Comparison of ENCODE assay signal across 23 cellular contexts in genomic region chr4:183638436-183638835, GRCh38. TPM values are rescaled to one million over a fixed set of nuclear protein-coding genes. Genes with fewer than 3 reads are reported as not detected.
DNase-seq lines count a peak whose midpoint lies in the region; ATAC-seq and TF ChIP-seq lines count a peak whose summit lies in the region.
"Had no signal": no experiment of that assay in that cellular context is flagged by ENCODE, and none has a peak within 500 bp of the region (broad histone marks: within the 10 kb centered on the region; RNA-seq: fewer than 3 reads in every experiment).

No MANE protein-coding gene starts in this region.

- CTCF ChIA-PET in activated naive CD4-positive, alpha-beta T cell treated with anti-CD3 and anti-CD28 coated beads for 36 hours (lab: Charles Lee), result no interaction called here

- peaks cover 2% of the 10 kb centered on the region for H3K27me3 Mint-ChIP-seq in activated naive CD4-positive, alpha-beta T cell treated with anti-CD3 and anti-CD28 coated beads for 36 hours (ENCODE audit: low read depth)
- H3K27me3 Mint-ChIP-seq: activated T-cell treated with anti-CD3 and anti-CD28 coated beads, Interleukin-2, amount 50 U/mL, for 24 hours; brain had no signal

- H3K4me1 ChIP-seq in skeletal muscle satellite cell (ENCODE audit: control insufficient read depth, insufficient read depth, low read length), result peaks cover 40% of the 10 kb centered on the region
- H3K4me1 ChIP-seq in gastrocnemius medialis, result no peaks in the 10 kb centered on the region
- H3K4me1 ChIP-seq: BE2C, Caco-2, left lung had no signal

- H3K4me3 Mint-ChIP-seq in activated naive CD4-positive, alpha-beta T cell treated with anti-CD3 and anti-CD28 coated beads for 36 hours, result no peak overlapping the region
- H3K4me3 Mint-ChIP-seq: activated CD4-positive, alpha-beta memory T cell treated with anti-CD3 and anti-CD28 coated beads for 36 hours; activated T-cell treated with anti-CD3 and anti-CD28 coated beads, Interleukin-2, amount 50 U/mL, for 24 hours; brain; neural progenitor cell had no signal

- peak overlapping the region; percentile 45 for H3K9ac ChIP-seq in SK-N-MC (ENCODE audit: insufficient read length)
- no peak overlapping the region for H3K9ac ChIP-seq in skeletal muscle satellite cell (ENCODE audit: low read depth, low read length)
- H3K9ac ChIP-seq: neural progenitor cell had no signal

- H3K4me3 ChIP-seq in SK-N-MC (no peak overlapping the region), skeletal muscle satellite cell (ENCODE audit: low read length) (no peak overlapping the region), gastrocnemius medialis (no peak overlapping the region)
- H3K4me3 ChIP-seq: left lung, mucosa of descending colon, neural progenitor cell had no signal

- TF ChIP-seq CTCF in gastrocnemius medialis (IDR thresholded peaks at IDR 0.05 in 4 of 5, conservative IDR thresholded peaks at IDR 0.05 in 1 of 5), result no peak

- H3K4me1 Mint-ChIP-seq in activated naive CD4-positive, alpha-beta T cell treated with anti-CD3 and anti-CD28 coated beads for 36 hours (ENCODE audit: low read depth), result peaks cover 19% of the 10 kb centered on the region

- intact Hi-C loops in activated naive CD4-positive, alpha-beta T cell treated with anti-CD3 and anti-CD28 coated beads for 36 hours (cut with micrococcal nuclease), result no loop called here
- intact Hi-C loops in gastrocnemius medialis (cut with DNase I; ENCODE audit: low total_unique reads), result no loop called here

- DNase-seq in EL, result peak; percentile 80
- no peak for DNase-seq in SK-N-MC (ENCODE audit: low read depth, low spot score)
- DNase-seq in fibroblast of gingiva (ENCODE audit: low read depth), result peak; percentile 69
- DNase-seq in activated CD4-positive, CD25-positive, alpha-beta regulatory T cell (lab: John Stamatoyannopoulos, UW), result no peak
- no peak for DNase-seq in activated naive CD4-positive, alpha-beta T cell treated with anti-CD3 and anti-CD28 coated beads for 36 hours
- no peak for DNase-seq in gastrocnemius medialis
- DNase-seq: activated CD4-positive, alpha-beta memory T cell treated with anti-CD3 and anti-CD28 coated beads for 36 hours; activated naive CD4-positive, alpha-beta T cell treated with Interleukin-2 at 50 U/mL for 16 hours; activated T-cell treated with anti-CD3 and anti-CD28 coated beads, Interleukin-2, amount 50 U/mL, for 24 hours; BE2C; Caco-2; dermis blood vessel endothelial cell; GOT3; left lung; mucosa of descending colon; NCI-H1417; NCI-H526 treated with DMSO at 0.1 percent for 48 hours; SIG-M5; T-helper 2 cell had no signal

- ATAC-seq in HG03135 (IDR thresholded peaks at IDR 0.05; ENCODE audit: unreplicated experiment), result no peak
- no peak for ATAC-seq in gastrocnemius medialis
- ATAC-seq: left lung, mucosa of descending colon had no signal

- H3K9me3 Mint-ChIP-seq in activated naive CD4-positive, alpha-beta T cell treated with anti-CD3 and anti-CD28 coated beads for 36 hours, result no peaks in the 10 kb centered on the region
- H3K9me3 Mint-ChIP-seq: activated CD4-positive, alpha-beta memory T cell treated with anti-CD3 and anti-CD28 coated beads for 36 hours; activated T-cell treated with anti-CD3 and anti-CD28 coated beads, Interleukin-2, amount 50 U/mL, for 24 hours; brain; neural progenitor cell had no signal

- H3K27me3 ChIP-seq in skeletal muscle satellite cell (ENCODE audit: control insufficient read depth, insufficient read depth, low read length), result no peaks in the 10 kb centered on the region
- no peaks in the 10 kb centered on the region for H3K27me3 ChIP-seq in gastrocnemius medialis
- H3K27me3 ChIP-seq: BE2C, left lung, neural progenitor cell had no signal

- H3K36me3 Mint-ChIP-seq in activated naive CD4-positive, alpha-beta T cell treated with anti-CD3 and anti-CD28 coated beads for 36 hours (ENCODE audit: low read depth), result peaks cover 9% of the 10 kb centered on the region

- H3K36me3 ChIP-seq in SK-N-MC (ENCODE audit: insufficient read depth, low read length) (no peaks in the 10 kb centered on the region; the same call in 1 of the 2 replicates), skeletal muscle satellite cell (ENCODE audit: insufficient read depth, low read length) (peaks cover 4% of the 10 kb centered on the region), gastrocnemius medialis (peaks cover 0 to under 1% of the 10 kb centered on the region in 2 donors)
- H3K36me3 ChIP-seq: neural progenitor cell had no signal

- in situ Hi-C loops in gastrocnemius medialis (cut with MboI; ENCODE audit: low sequenced_read_pairs in 4 of 4), result no loop called here

- H3K4me2 ChIP-seq in skeletal muscle satellite cell (ENCODE audit: low read length), result peak overlapping the region; percentile 10
- H3K4me2 ChIP-seq: neural progenitor cell had no signal

- no peak overlapping the region for H3K27ac Mint-ChIP-seq in activated naive CD4-positive, alpha-beta T cell treated with anti-CD3 and anti-CD28 coated beads for 36 hours
- H3K27ac Mint-ChIP-seq: activated CD4-positive, alpha-beta memory T cell treated with anti-CD3 and anti-CD28 coated beads for 36 hours; activated T-cell treated with anti-CD3 and anti-CD28 coated beads, Interleukin-2, amount 50 U/mL, for 24 hours; neural progenitor cell had no signal

- H3K27ac ChIP-seq in SK-N-MC (0 out of 2 replicates have a peak overlapping the region, but pooled peaks have one; percentile 56), gastrocnemius medialis (no peak overlapping the region)
- H3K27ac ChIP-seq: left lung, neural progenitor cell had no signal

- H3K9me3 ChIP-seq in SK-N-MC (ENCODE audit: low read depth, low read length) (no peaks in the 10 kb centered on the region), skeletal muscle satellite cell (replicated peaks; ENCODE audit: low read length) (no peaks in the 10 kb centered on the region), gastrocnemius medialis (no peaks in the 10 kb centered on the region)
- H3K9me3 ChIP-seq: BE2C, Caco-2, left lung, mucosa of descending colon had no signal

- TF ChIP-seq POLR2A in gastrocnemius medialis (IDR thresholded peaks at IDR 0.05), result no peak

RNA-seq across cellular contexts. Expression of gene RWDD4, which starts 20.5 kb away (rescaled TPM):
- 24.8 and 26.9 TPM in 2 replicates for total RNA-seq in skeletal muscle satellite cell (2012; rRNA removed)
- total RNA-seq in activated naive CD4-positive, alpha-beta T cell treated with anti-CD3 and anti-CD28 coated beads for 36 hours, result 10 to 100 TPM; 17.8 to 20.8 TPM
- 10 to 100 TPM; 34.6 to 65.2 (median 51.9) TPM for total RNA-seq in gastrocnemius medialis

RNA-seq across cellular contexts. Expression of gene TRAPPC11, which starts 20.7 kb away (rescaled TPM):
- total RNA-seq in skeletal muscle satellite cell (2012; rRNA removed), result 32.1 and 33.5 TPM in 2 replicates
- total RNA-seq in activated naive CD4-positive, alpha-beta T cell treated with anti-CD3 and anti-CD28 coated beads for 36 hours, result 10 to 100 TPM; 25.0 to 32.6 TPM
- 10 to 100 TPM; 19.3 to 31.7 (median 20.8) TPM for total RNA-seq in gastrocnemius medialis

Comparison
In these comparisons a context has a peak if more than half of its experiments do, and no peak if none do; other contexts are left out.
1. DNase-seq: peak in EL (single experiment) and fibroblast of gingiva (single experiment); none in SK-N-MC (single experiment), activated CD4-positive, CD25-positive, alpha-beta regulatory T cell (0 of 4), activated naive CD4-positive, alpha-beta T cell treated with anti-CD3 and anti-CD28 coated beads for 36 hours (single experiment) and gastrocnemius medialis (0 of 2).